In genomic region chr9:37248651-37249163, GRCh38 we compare ENCODE assay signal across 20 cellular contexts.
"Had no signal": no experiment of that assay in that cellular context is flagged by ENCODE, and none has a peak within 500 bp of the region (broad histone marks: within the 10 kb centered on the region; RNA-seq: fewer than 3 reads in every experiment).

No MANE protein-coding gene starts in this region.

- H3K27ac Mint-ChIP-seq: activated CD8-positive, alpha-beta T cell treated with anti-CD3 and anti-CD28 coated beads, Interleukin-2, amount 10 ng/mL, durations not matched to agents 7 days and 5 days; endodermal cell; stimulated activated naive CD8-positive, alpha-beta T cell treated with anti-CD3 and anti-CD28 coated beads, Interleukin-15, amount 100 ng/mL, for 72 hours; T-helper 2 cell treated with Interferon-gamma antibody and Interleukin-4, amounts not matched to agents 5 μg/mL and 100 μg/mL, for 36 hours; type B pancreatic cell had no signal

- H3K9me3 Mint-ChIP-seq: endodermal cell; stimulated activated naive CD8-positive, alpha-beta T cell treated with anti-CD3 and anti-CD28 coated beads, Interleukin-15, amount 100 ng/mL, for 72 hours; type B pancreatic cell had no signal

- H3K4me1 Mint-ChIP-seq: stimulated activated naive CD8-positive, alpha-beta T cell treated with anti-CD3 and anti-CD28 coated beads, Interleukin-15, amount 100 ng/mL, for 72 hours had no signal

- ATAC-seq: activated CD8-positive, alpha-beta T cell treated with anti-CD3 and anti-CD28 coated beads, Interleukin-2, amount 10 ng/mL, durations not matched to agents 7 days and 5 days; activated T-cell treated with anti-CD3 and anti-CD28 coated beads, Interleukin-2, amount 50 U/mL, for 4 hours; foreskin keratinocyte; lower lobe of right lung; stimulated activated naive CD8-positive, alpha-beta T cell treated with anti-CD3 and anti-CD28 coated beads, Interleukin-15, amount 100 ng/mL, for 72 hours had no signal

- DNase-seq: activated CD4-positive, alpha-beta T cell treated with anti-CD3 and anti-CD28 coated beads for 48 hours; activated CD8-positive, alpha-beta T cell treated with anti-CD3 and anti-CD28 coated beads, Interleukin-2, amount 10 ng/mL, durations not matched to agents 7 days and 5 days; activated effector memory CD4-positive, alpha-beta T cell treated with anti-CD3 and anti-CD28 coated beads, Interleukin-2, amount 50 U/mL, for 16 hours; activated naive CD4-positive, alpha-beta T cell treated with anti-CD3 and anti-CD28 coated beads, Interleukin-2, amount 50 U/mL, for 16 hours; activated T-cell treated with anti-CD3 and anti-CD28 coated beads, Interleukin-2, amount 50 U/mL, for 4 hours; amniotic stem cell; endodermal cell; foreskin keratinocyte; hippocampal formation; lower lobe of right lung; stimulated activated naive CD8-positive, alpha-beta T cell treated with anti-CD3 and anti-CD28 coated beads, Interleukin-15, amount 100 ng/mL, for 72 hours had no signal

- H3K4me3 ChIP-seq: lower lobe of right lung, prostate gland, right atrium auricular region, skin epidermis, suprapubic skin had no signal

- H3K4me3 Mint-ChIP-seq: activated CD8-positive, alpha-beta T cell treated with anti-CD3 and anti-CD28 coated beads, Interleukin-2, amount 10 ng/mL, durations not matched to agents 7 days and 5 days; activated T-cell treated with anti-CD3 and anti-CD28 coated beads, Interleukin-2, amount 50 U/mL, for 4 hours; endodermal cell; stimulated activated naive CD8-positive, alpha-beta T cell treated with anti-CD3 and anti-CD28 coated beads, Interleukin-15, amount 100 ng/mL, for 72 hours; T-helper 2 cell treated with Interferon-gamma antibody and Interleukin-4, amounts not matched to agents 5 μg/mL and 100 μg/mL, for 36 hours; type B pancreatic cell had no signal

- H3K36me3 ChIP-seq: lower lobe of right lung, prostate gland, right atrium auricular region, suprapubic skin had no signal

- H3K4me1 ChIP-seq: foreskin keratinocyte, lower lobe of right lung, prostate gland, suprapubic skin had no signal

- FAIRE-seq: islet of Langerhans, TTC549 had no signal

- H3K27me3 Mint-ChIP-seq: stimulated activated naive CD8-positive, alpha-beta T cell treated with anti-CD3 and anti-CD28 coated beads, Interleukin-15, amount 100 ng/mL, for 72 hours; type B pancreatic cell had no signal

- H3K9me3 ChIP-seq: lower lobe of right lung, prostate gland, right atrium auricular region, suprapubic skin had no signal

- H3K27me3 ChIP-seq: foreskin keratinocyte, right atrium auricular region, suprapubic skin had no signal

- H3K27ac ChIP-seq: epithelial cell of prostate, foreskin keratinocyte, lower lobe of right lung, prostate gland, right atrium auricular region, skin epidermis, suprapubic skin had no signal
